1 cellular context compared by ENCODE assay signal in the genomic region with DNA sequence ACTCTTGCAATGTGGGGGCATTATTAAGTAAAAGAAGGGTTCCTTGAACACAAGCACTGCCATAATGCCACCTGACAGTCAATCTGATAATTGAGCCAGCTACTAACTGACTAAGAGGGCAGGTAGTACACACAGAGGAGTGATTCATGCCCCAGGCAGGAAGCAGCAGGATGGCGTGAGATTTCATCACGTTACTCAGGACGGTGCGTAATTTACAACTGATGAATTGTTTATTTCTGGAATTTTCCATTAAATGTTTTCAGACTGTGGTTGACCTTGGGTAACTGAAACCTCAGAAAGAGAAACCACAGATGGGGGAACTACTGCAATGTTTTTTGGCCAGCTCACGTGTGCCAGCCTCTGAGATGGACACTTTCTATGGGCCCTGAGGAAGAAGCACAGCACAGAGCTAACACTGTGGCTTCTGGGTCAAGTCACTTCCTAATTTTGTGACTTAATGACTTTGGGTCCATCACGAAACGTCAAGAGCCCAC.
TF ChIP-seq lines count a peak whose summit lies in the region.

No MANE protein-coding gene starts in this region.

TF ChIP-seq in K562, 482 proteins besides CTCF, POLR2A, EP300 and RAD21 (continued from another document and continues in another):
- TF ChIP-seq, protein P1, sequence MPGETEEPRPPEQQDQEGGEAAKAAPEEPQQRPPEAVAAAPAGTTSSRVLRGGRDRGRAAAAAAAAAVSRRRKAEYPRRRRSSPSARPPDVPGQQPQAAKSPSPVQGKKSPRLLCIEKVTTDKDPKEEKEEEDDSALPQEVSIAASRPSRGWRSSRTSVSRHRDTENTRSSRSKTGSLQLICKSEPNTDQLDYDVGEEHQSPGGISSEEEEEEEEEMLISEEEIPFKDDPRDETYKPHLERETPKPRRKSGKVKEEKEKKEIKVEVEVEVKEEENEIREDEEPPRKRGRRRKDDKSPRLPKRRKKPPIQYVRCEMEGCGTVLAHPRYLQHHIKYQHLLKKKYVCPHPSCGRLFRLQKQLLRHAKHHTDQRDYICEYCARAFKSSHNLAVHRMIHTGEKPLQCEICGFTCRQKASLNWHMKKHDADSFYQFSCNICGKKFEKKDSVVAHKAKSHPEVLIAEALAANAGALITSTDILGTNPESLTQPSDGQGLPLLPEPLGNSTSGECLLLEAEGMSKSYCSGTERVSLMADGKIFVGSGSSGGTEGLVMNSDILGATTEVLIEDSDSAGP (CRISPR knock-in tag; IDR thresholded peaks at IDR 0.05): no peak
- TF ChIP-seq, protein P2, sequence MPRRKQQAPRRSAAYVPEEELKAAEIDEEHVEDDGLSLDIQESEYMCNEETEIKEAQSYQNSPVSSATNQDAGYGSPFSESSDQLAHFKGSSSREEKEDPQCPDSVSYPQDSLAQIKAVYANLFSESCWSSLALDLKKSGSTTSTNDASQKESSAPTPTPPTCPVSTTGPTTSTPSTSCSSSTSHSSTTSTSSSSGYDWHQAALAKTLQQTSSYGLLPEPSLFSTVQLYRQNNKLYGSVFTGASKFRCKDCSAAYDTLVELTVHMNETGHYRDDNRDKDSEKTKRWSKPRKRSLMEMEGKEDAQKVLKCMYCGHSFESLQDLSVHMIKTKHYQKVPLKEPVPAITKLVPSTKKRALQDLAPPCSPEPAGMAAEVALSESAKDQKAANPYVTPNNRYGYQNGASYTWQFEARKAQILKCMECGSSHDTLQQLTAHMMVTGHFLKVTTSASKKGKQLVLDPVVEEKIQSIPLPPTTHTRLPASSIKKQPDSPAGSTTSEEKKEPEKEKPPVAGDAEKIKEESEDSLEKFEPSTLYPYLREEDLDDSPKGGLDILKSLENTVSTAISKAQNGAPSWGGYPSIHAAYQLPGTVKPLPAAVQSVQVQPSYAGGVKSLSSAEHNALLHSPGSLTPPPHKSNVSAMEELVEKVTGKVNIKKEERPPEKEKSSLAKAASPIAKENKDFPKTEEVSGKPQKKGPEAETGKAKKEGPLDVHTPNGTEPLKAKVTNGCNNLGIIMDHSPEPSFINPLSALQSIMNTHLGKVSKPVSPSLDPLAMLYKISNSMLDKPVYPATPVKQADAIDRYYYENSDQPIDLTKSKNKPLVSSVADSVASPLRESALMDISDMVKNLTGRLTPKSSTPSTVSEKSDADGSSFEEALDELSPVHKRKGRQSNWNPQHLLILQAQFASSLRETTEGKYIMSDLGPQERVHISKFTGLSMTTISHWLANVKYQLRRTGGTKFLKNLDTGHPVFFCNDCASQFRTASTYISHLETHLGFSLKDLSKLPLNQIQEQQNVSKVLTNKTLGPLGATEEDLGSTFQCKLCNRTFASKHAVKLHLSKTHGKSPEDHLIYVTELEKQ (CRISPR knock-in tag; IDR thresholded peaks at IDR 0.05): no peak
- TF ChIP-seq ZNF778 (CRISPR knock-in tag; IDR thresholded peaks at IDR 0.05): no peak
- peak; percentile 43; the same call in 1 of the 2 replicates for TF ChIP-seq SOX6 (IDR thresholded peaks at IDR 0.05)
- TF ChIP-seq PCBP1 (IDR thresholded peaks at IDR 0.05; ENCODE audit: low read depth, low read length, poor library complexity, severe bottlenecking): no peak
- TF ChIP-seq, protein P3, sequence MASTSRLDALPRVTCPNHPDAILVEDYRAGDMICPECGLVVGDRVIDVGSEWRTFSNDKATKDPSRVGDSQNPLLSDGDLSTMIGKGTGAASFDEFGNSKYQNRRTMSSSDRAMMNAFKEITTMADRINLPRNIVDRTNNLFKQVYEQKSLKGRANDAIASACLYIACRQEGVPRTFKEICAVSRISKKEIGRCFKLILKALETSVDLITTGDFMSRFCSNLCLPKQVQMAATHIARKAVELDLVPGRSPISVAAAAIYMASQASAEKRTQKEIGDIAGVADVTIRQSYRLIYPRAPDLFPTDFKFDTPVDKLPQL (IDR thresholded peaks at IDR 0.05; ENCODE audit: extremely low read depth, insufficient read length): no peak
- TF ChIP-seq, protein P4, sequence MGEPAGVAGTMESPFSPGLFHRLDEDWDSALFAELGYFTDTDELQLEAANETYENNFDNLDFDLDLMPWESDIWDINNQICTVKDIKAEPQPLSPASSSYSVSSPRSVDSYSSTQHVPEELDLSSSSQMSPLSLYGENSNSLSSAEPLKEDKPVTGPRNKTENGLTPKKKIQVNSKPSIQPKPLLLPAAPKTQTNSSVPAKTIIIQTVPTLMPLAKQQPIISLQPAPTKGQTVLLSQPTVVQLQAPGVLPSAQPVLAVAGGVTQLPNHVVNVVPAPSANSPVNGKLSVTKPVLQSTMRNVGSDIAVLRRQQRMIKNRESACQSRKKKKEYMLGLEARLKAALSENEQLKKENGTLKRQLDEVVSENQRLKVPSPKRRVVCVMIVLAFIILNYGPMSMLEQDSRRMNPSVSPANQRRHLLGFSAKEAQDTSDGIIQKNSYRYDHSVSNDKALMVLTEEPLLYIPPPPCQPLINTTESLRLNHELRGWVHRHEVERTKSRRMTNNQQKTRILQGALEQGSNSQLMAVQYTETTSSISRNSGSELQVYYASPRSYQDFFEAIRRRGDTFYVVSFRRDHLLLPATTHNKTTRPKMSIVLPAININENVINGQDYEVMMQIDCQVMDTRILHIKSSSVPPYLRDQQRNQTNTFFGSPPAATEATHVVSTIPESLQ (CRISPR knock-in tag; IDR thresholded peaks at IDR 0.05): no peak
- TF ChIP-seq KDM4B (IDR thresholded peaks at IDR 0.05; ENCODE audit: borderline replicate concordance in 2 of 2, low read depth in 1 of 2): no peak
- no peak for TF ChIP-seq KLF6 (CRISPR knock-in tag; IDR thresholded peaks at IDR 0.05; ENCODE audit: borderline replicate concordance)
- no peak for TF ChIP-seq TBL1XR1 (IDR thresholded peaks at IDR 0.05; ENCODE audit: low read length in 2 of 2)
- no peak for TF ChIP-seq HDGF (IDR thresholded peaks at IDR 0.05)
- TF ChIP-seq, protein P5, sequence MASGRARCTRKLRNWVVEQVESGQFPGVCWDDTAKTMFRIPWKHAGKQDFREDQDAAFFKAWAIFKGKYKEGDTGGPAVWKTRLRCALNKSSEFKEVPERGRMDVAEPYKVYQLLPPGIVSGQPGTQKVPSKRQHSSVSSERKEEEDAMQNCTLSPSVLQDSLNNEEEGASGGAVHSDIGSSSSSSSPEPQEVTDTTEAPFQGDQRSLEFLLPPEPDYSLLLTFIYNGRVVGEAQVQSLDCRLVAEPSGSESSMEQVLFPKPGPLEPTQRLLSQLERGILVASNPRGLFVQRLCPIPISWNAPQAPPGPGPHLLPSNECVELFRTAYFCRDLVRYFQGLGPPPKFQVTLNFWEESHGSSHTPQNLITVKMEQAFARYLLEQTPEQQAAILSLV (tag; IDR thresholded peaks at IDR 0.05): no peak
- TF ChIP-seq PRPF4 (IDR thresholded peaks at IDR 0.05; ENCODE audit: insufficient read depth, low read depth, low read length, poor library complexity, severe bottlenecking): no peak
- TF ChIP-seq, protein P6, sequence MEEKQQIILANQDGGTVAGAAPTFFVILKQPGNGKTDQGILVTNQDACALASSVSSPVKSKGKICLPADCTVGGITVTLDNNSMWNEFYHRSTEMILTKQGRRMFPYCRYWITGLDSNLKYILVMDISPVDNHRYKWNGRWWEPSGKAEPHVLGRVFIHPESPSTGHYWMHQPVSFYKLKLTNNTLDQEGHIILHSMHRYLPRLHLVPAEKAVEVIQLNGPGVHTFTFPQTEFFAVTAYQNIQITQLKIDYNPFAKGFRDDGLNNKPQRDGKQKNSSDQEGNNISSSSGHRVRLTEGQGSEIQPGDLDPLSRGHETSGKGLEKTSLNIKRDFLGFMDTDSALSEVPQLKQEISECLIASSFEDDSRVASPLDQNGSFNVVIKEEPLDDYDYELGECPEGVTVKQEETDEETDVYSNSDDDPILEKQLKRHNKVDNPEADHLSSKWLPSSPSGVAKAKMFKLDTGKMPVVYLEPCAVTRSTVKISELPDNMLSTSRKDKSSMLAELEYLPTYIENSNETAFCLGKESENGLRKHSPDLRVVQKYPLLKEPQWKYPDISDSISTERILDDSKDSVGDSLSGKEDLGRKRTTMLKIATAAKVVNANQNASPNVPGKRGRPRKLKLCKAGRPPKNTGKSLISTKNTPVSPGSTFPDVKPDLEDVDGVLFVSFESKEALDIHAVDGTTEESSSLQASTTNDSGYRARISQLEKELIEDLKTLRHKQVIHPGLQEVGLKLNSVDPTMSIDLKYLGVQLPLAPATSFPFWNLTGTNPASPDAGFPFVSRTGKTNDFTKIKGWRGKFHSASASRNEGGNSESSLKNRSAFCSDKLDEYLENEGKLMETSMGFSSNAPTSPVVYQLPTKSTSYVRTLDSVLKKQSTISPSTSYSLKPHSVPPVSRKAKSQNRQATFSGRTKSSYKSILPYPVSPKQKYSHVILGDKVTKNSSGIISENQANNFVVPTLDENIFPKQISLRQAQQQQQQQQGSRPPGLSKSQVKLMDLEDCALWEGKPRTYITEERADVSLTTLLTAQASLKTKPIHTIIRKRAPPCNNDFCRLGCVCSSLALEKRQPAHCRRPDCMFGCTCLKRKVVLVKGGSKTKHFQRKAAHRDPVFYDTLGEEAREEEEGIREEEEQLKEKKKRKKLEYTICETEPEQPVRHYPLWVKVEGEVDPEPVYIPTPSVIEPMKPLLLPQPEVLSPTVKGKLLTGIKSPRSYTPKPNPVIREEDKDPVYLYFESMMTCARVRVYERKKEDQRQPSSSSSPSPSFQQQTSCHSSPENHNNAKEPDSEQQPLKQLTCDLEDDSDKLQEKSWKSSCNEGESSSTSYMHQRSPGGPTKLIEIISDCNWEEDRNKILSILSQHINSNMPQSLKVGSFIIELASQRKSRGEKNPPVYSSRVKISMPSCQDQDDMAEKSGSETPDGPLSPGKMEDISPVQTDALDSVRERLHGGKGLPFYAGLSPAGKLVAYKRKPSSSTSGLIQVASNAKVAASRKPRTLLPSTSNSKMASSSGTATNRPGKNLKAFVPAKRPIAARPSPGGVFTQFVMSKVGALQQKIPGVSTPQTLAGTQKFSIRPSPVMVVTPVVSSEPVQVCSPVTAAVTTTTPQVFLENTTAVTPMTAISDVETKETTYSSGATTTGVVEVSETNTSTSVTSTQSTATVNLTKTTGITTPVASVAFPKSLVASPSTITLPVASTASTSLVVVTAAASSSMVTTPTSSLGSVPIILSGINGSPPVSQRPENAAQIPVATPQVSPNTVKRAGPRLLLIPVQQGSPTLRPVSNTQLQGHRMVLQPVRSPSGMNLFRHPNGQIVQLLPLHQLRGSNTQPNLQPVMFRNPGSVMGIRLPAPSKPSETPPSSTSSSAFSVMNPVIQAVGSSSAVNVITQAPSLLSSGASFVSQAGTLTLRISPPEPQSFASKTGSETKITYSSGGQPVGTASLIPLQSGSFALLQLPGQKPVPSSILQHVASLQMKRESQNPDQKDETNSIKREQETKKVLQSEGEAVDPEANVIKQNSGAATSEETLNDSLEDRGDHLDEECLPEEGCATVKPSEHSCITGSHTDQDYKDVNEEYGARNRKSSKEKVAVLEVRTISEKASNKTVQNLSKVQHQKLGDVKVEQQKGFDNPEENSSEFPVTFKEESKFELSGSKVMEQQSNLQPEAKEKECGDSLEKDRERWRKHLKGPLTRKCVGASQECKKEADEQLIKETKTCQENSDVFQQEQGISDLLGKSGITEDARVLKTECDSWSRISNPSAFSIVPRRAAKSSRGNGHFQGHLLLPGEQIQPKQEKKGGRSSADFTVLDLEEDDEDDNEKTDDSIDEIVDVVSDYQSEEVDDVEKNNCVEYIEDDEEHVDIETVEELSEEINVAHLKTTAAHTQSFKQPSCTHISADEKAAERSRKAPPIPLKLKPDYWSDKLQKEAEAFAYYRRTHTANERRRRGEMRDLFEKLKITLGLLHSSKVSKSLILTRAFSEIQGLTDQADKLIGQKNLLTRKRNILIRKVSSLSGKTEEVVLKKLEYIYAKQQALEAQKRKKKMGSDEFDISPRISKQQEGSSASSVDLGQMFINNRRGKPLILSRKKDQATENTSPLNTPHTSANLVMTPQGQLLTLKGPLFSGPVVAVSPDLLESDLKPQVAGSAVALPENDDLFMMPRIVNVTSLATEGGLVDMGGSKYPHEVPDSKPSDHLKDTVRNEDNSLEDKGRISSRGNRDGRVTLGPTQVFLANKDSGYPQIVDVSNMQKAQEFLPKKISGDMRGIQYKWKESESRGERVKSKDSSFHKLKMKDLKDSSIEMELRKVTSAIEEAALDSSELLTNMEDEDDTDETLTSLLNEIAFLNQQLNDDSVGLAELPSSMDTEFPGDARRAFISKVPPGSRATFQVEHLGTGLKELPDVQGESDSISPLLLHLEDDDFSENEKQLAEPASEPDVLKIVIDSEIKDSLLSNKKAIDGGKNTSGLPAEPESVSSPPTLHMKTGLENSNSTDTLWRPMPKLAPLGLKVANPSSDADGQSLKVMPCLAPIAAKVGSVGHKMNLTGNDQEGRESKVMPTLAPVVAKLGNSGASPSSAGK (IDR thresholded peaks at IDR 0.05): no peak
- TF ChIP-seq, protein P7, sequence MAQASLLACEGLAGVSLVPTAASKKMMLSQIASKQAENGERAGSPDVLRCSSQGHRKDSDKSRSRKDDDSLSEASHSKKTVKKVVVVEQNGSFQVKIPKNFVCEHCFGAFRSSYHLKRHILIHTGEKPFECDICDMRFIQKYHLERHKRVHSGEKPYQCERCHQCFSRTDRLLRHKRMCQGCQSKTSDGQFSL (CRISPR knock-in tag; IDR thresholded peaks at IDR 0.05): no peak
- TF ChIP-seq, protein P7 (tag; IDR thresholded peaks at IDR 0.05): no peak
- TF ChIP-seq PHTF2 (CRISPR knock-in tag; IDR thresholded peaks at IDR 0.05): no peak
- TF ChIP-seq SMARCE1 (IDR thresholded peaks at IDR 0.05): no peak
- no peak for TF ChIP-seq CEBPB (tag; IDR thresholded peaks at IDR 0.05)
- TF ChIP-seq ZNF699 (CRISPR knock-in tag; IDR thresholded peaks at IDR 0.05; ENCODE audit: insufficient replicate concordance): no peak
- TF ChIP-seq, protein P8, sequence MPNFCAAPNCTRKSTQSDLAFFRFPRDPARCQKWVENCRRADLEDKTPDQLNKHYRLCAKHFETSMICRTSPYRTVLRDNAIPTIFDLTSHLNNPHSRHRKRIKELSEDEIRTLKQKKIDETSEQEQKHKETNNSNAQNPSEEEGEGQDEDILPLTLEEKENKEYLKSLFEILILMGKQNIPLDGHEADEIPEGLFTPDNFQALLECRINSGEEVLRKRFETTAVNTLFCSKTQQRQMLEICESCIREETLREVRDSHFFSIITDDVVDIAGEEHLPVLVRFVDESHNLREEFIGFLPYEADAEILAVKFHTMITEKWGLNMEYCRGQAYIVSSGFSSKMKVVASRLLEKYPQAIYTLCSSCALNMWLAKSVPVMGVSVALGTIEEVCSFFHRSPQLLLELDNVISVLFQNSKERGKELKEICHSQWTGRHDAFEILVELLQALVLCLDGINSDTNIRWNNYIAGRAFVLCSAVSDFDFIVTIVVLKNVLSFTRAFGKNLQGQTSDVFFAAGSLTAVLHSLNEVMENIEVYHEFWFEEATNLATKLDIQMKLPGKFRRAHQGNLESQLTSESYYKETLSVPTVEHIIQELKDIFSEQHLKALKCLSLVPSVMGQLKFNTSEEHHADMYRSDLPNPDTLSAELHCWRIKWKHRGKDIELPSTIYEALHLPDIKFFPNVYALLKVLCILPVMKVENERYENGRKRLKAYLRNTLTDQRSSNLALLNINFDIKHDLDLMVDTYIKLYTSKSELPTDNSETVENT (CRISPR knock-in tag; IDR thresholded peaks at IDR 0.05): no peak
- TF ChIP-seq ZNF707 (CRISPR knock-in tag; conservative IDR thresholded peaks at IDR 0.05): no peak
- no peak for TF ChIP-seq ZNF282 (CRISPR knock-in tag; IDR thresholded peaks at IDR 0.05)
- TF ChIP-seq ZC3H11A (IDR thresholded peaks at IDR 0.05; ENCODE audit: low read depth, low read length): no peak
- peak; percentile 44; the same call in 1 of the 2 replicates for TF ChIP-seq LEF1 (IDR thresholded peaks at IDR 0.05)
- no peak for TF ChIP-seq FIP1L1 (IDR thresholded peaks at IDR 0.05; ENCODE audit: low read depth, low read length, poor library complexity, severe bottlenecking)
- no peak for TF ChIP-seq ELF2 (CRISPR knock-in tag; IDR thresholded peaks at IDR 0.05)
- peak; percentile 47; the same call in 1 of the 2 replicates for TF ChIP-seq ZNF766 (CRISPR knock-in tag; conservative IDR thresholded peaks at IDR 0.05)
- TF ChIP-seq CBX2 (IDR thresholded peaks at IDR 0.05; ENCODE audit: insufficient read depth, low read length, poor library complexity, severe bottlenecking): no peak
- TF ChIP-seq ZNF384 (IDR thresholded peaks at IDR 0.05; ENCODE audit: low read depth, low read length): no peak
- no peak for TF ChIP-seq HNRNPH1 (optimal IDR thresholded peaks at IDR 0.05; ENCODE audit: low read depth, low read length)
